In the genomic region with DNA sequence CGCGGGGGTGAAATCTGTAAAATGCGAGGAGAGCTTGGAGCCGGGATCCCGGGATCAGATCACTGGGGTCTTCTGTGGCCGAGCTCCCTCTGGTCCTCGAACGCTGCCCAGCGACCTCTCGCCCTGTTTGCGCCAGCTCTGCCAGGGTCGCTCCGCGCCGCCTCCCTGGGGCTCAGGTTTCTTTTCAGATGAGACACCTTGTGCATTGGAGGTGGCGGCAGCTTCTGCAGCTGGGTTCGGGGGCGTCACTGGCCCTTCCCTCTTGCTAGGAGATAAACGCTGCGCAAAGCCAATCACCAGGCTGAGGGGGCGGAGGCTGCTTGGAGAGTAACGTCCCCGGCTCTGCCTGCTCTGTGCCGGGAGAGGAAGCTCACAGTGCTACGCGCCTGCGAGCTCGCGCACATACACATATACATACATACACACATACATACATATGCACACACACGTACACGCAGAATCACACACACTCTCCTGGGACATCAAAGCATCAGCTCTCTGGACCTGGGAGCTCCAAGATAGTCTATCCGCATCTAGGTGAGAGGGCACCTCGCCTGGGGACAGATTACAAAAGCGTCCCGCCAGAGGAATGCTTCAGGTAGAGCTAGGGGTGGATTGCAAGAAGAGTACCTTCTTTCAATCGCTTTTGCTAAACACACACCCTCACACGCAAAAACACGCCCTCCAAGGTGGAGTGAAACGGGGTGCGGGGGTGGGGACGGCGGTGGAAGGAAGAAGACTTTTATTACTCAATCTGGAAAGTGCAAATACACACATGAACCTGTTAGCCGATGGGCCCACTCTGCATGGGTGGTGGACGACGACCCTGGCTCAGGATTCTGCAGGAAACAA, we compare ENCODE assay signal across 8 cellular contexts. TPM values are rescaled to one million over a fixed set of nuclear protein-coding genes. Genes with fewer than 3 reads are reported as not detected.
A peak's percentile ranks its signal among the peaks of the same experiment; 100 is the strongest.
DNase-seq lines count a peak whose midpoint lies in the region; ATAC-seq lines count a peak whose summit lies in the region.

A gene with protein sequence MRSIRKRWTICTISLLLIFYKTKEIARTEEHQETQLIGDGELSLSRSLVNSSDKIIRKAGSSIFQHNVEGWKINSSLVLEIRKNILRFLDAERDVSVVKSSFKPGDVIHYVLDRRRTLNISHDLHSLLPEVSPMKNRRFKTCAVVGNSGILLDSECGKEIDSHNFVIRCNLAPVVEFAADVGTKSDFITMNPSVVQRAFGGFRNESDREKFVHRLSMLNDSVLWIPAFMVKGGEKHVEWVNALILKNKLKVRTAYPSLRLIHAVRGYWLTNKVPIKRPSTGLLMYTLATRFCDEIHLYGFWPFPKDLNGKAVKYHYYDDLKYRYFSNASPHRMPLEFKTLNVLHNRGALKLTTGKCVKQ (minus strand): TSS at position 247 of the 852 bp plus-strand sequence. CDS start 327 bp downstream, outside the sequence.

- 5% methylated on average over 41 to 44 of the region's 45 CpGs for WGBS in ectodermal cell, 2 experiments

- H3K9me3 Mint-ChIP-seq in activated CD4-positive, alpha-beta memory T cell treated with anti-CD3 and anti-CD28 coated beads for 36 hours: no peaks in the 10 kb centered on the region

- peaks cover 58% of the 10 kb centered on the region for H3K27me3 ChIP-seq in ectodermal cell (ENCODE audit: control insufficient read depth, insufficient read depth, low read length, poor library complexity, severe bottlenecking)

- H3K4me1 ChIP-seq in ectodermal cell (ENCODE audit: control insufficient read depth, insufficient read depth, low read length): peaks cover 15% of the 10 kb centered on the region

- CTCF ChIA-PET in activated CD4-positive, alpha-beta memory T cell treated with anti-CD3 and anti-CD28 coated beads for 36 hours (lab: Charles Lee): interaction anchor here (0.8 to 2.1 kb wide), 9 partner anchors 30 to 280 kb away, joined by 3 to 7 read pairs (median 3); no protein-coding TSS in a partner anchor

- H3K4me3 Mint-ChIP-seq in activated CD4-positive, alpha-beta memory T cell treated with anti-CD3 and anti-CD28 coated beads for 36 hours: peak within 1 kb of the TSS; percentile 92

- POLR2A ChIA-PET in activated CD4-positive, alpha-beta memory T cell treated with anti-CD3 and anti-CD28 coated beads for 36 hours (lab: Charles Lee): interaction anchor here (0.6 to 6.9 kb wide), 15 partner anchors 10 to 353 kb away, joined by 3 to 96 read pairs (median 8); no protein-coding TSS in a partner anchor

- H3K4me1 Mint-ChIP-seq in activated CD4-positive, alpha-beta memory T cell treated with anti-CD3 and anti-CD28 coated beads for 36 hours (ENCODE audit: low read depth): peaks cover 30% of the 10 kb centered on the region

- peaks cover 26% of the 10 kb centered on the region for H3K36me3 Mint-ChIP-seq in activated CD4-positive, alpha-beta memory T cell treated with anti-CD3 and anti-CD28 coated beads for 36 hours

- peak; percentile 79 for ATAC-seq in GM18907 (IDR thresholded peaks at IDR 0.05; ENCODE audit: unreplicated experiment)
- ATAC-seq in HG03139 (IDR thresholded peaks at IDR 0.05; ENCODE audit: unreplicated experiment): peak; percentile 74

- no peaks in the 10 kb centered on the region for H3K9me3 ChIP-seq in ectodermal cell (ENCODE audit: control insufficient read depth, low read length)

- intact Hi-C loops in activated CD4-positive, alpha-beta memory T cell treated with anti-CD3 and anti-CD28 coated beads for 36 hours (cut with micrococcal nuclease): loop anchor here (1.0 to 5.0 kb wide), 10 partner anchors 10 to 1974 kb away; a partner anchor contains a TSS

- no peaks in the 10 kb centered on the region for H3K27me3 Mint-ChIP-seq in activated CD4-positive, alpha-beta memory T cell treated with anti-CD3 and anti-CD28 coated beads for 36 hours

- DNase-seq in NCI-H524 treated with DMSO at 0.1 percent for 48 hours (lab: John Stamatoyannopoulos, UW): peak; percentile 55
- DNase-seq in activated CD4-positive, alpha-beta memory T cell treated with anti-CD3 and anti-CD28 coated beads for 36 hours: peak; percentile 95
- DNase-seq in medulla oblongata (ENCODE audit: extremely low spot score): peak; percentile 80
- DNase-seq in stimulated activated CD4-positive, alpha-beta T cell treated with anti-CD3 and anti-CD28 coated beads, TNF-alpha, amount 100 ng/mL, for 4 hours (ENCODE audit: low read depth in 3 of 3): peak; percentile 62 to 81 (median 77)
- no peak for DNase-seq in NCI-H2029 treated with DMSO at 0.1 percent for 48 hours (lab: John Stamatoyannopoulos, UW)

- H3K27ac ChIP-seq in ectodermal cell (ENCODE audit: insufficient read depth, low read depth, low read length, poor library complexity, severe bottlenecking): no peak within 1 kb of the TSS

- peak within 1 kb of the TSS; percentile 40 for H3K4me3 ChIP-seq in ectodermal cell (ENCODE audit: insufficient read depth, low read depth, low read length)

- H3K36me3 ChIP-seq in ectodermal cell (ENCODE audit: control insufficient read depth, insufficient read depth, low read length): no peaks in the 10 kb centered on the region

- peak within 1 kb of the TSS; percentile 96 for H3K27ac Mint-ChIP-seq in activated CD4-positive, alpha-beta memory T cell treated with anti-CD3 and anti-CD28 coated beads for 36 hours

RNA-seq across cellular contexts. Expression of the gene that starts here (rescaled TPM):
- 10 to 100 TPM; 32.8 to 35.1 TPM for total RNA-seq in activated CD4-positive, alpha-beta memory T cell treated with anti-CD3 and anti-CD28 coated beads for 36 hours
- polyA plus RNA-seq in ectodermal cell (2013, experiment 1 of 4): 1.4 TPM
- 0.64 TPM for polyA plus RNA-seq in ectodermal cell (2013, experiment 2 of 4)
- 1.3 TPM for polyA plus RNA-seq in ectodermal cell (2013, experiment 3 of 4)
- 1.1 TPM for polyA plus RNA-seq in ectodermal cell (2013, experiment 4 of 4)
